In genomic region chr2:39646267-39646666, GRCh38 we compare ENCODE assay signal across 30 cellular contexts. TPM values are rescaled to one million over a fixed set of nuclear protein-coding genes. Genes with fewer than 3 reads are reported as not detected.
"Had no signal": no experiment of that assay in that cellular context is flagged by ENCODE, and none has a peak within 500 bp of the region (broad histone marks: within the 10 kb centered on the region; RNA-seq: fewer than 3 reads in every experiment).

No MANE protein-coding gene starts in this region.

- H3K4me1 Mint-ChIP-seq: activated B cell treated with CpG ODN at 0.5 μM for 24 hours had no signal

- H3K36me3 ChIP-seq: adrenal gland, SJSA1 had no signal

- H3K36me3 Mint-ChIP-seq: activated CD4-positive, alpha-beta memory T cell treated with anti-CD3 and anti-CD28 coated beads for 36 hours; activated naive CD4-positive, alpha-beta T cell treated with anti-CD3 and anti-CD28 coated beads, Interleukin-2, amount 50 U/mL, for 72 hours; brain had no signal

- DNase-seq: activated B cell treated with CpG ODN at 0.5 μM for 24 hours; activated CD4-positive, alpha-beta memory T cell treated with anti-CD3 and anti-CD28 coated beads for 36 hours; activated CD4-positive, alpha-beta T cell treated with anti-CD3 and anti-CD28 coated beads for 4 hours; activated CD4-positive, alpha-beta T cell treated with anti-CD3 and anti-CD28 coated beads, Interleukin-2, amount 50 U/mL, for 1 hour; activated CD4-positive, CD25-positive, alpha-beta regulatory T cell treated with anti-CD3 and anti-CD28 coated beads, Interleukin-2, amount 50 U/mL, for 72 hours; activated CD8-positive, alpha-beta memory T cell treated with anti-CD3 and anti-CD28 coated beads, Interleukin-2, amount 50 U/mL, for 4 hours; activated gamma-delta T cell treated with Interleukin-2 at 50 U/mL for 16 hours; activated naive CD4-positive, alpha-beta T cell treated with anti-CD3 and anti-CD28 coated beads for 36 hours; activated T-cell treated with anti-CD3 and anti-CD28 coated beads for 4 hours; activated T-cell treated with anti-CD3 and anti-CD28 coated beads, Interleukin-2, amount 50 U/mL, for 4 hours; adrenal gland; caudate nucleus; cerebellar nuclear complex; NCI-H1092 treated with DMSO at 0.1 percent for 48 hours; NCI-H1417; NCI-H146; NCI-H187 treated with DMSO at 0.1 percent for 48 hours; NCI-H2171 treated with DMSO at 0.1 percent for 48 hours; NCI-H2227 treated with DMSO at 0.1 percent for 48 hours; NCI-H446; NCI-H510A treated with DMSO at 0.1 percent for 48 hours; NCI-H526 treated with DMSO at 0.1 percent for 48 hours; Right ventricle myocardium superior; SK-N-SH had no signal

- H3K27me3 ChIP-seq: adrenal gland, SJSA1 had no signal

- H3K9me3 ChIP-seq: adrenal gland, SJSA1, SK-N-SH had no signal

- H3K27ac ChIP-seq: adrenal gland, SJSA1 had no signal

- H3K4me3 Mint-ChIP-seq: activated B cell treated with CpG ODN at 0.5 μM for 24 hours; activated CD4-positive, alpha-beta memory T cell treated with anti-CD3 and anti-CD28 coated beads for 36 hours; activated naive CD4-positive, alpha-beta T cell treated with anti-CD3 and anti-CD28 coated beads for 36 hours; activated T-cell treated with anti-CD3 and anti-CD28 coated beads, Interleukin-2, amount 50 U/mL, for 4 hours; activated T-helper 1 cell treated with anti-CD3 and anti-CD28 coated beads, Interleukin-12 subunit alpha, Interleukin-12 subunit beta, Interleukin-2, Interleukin-4 antibody, amounts not matched to agents 30 ng/mL and 10 ng/mL and 1 ng/mL, durations not matched to agents 14 hours and 24 hours and 36 hours; brain; T-helper 1 cell treated with Interleukin-12 subunit alpha and Interleukin-12 subunit beta and Interleukin-4 antibody, amounts not matched to agents 30 μg/mL and 1 μg/mL, for 36 hours; T-helper 2 cell treated with Interferon-gamma antibody and Interleukin-4, amounts not matched to agents 5 μg/mL and 100 μg/mL, for 36 hours had no signal

- ATAC-seq: activated naive CD4-positive, alpha-beta T cell treated with anti-CD3 and anti-CD28 coated beads, Interleukin-2, amount 50 U/mL, for 72 hours; activated T-cell treated with anti-CD3 and anti-CD28 coated beads, Interleukin-2, amount 50 U/mL, for 4 hours had no signal

- H3K27me3 Mint-ChIP-seq: activated CD4-positive, alpha-beta memory T cell treated with anti-CD3 and anti-CD28 coated beads for 36 hours; brain had no signal

- H3K4me3 ChIP-seq: adrenal gland, SJSA1 had no signal

- H3K27ac Mint-ChIP-seq: activated B cell treated with CpG ODN at 0.5 μM for 24 hours; activated CD4-positive, alpha-beta memory T cell treated with anti-CD3 and anti-CD28 coated beads for 36 hours; activated naive CD4-positive, alpha-beta T cell treated with anti-CD3 and anti-CD28 coated beads for 36 hours; activated naive CD4-positive, alpha-beta T cell treated with anti-CD3 and anti-CD28 coated beads, Interleukin-2, amount 50 U/mL, for 72 hours; activated T-helper 1 cell treated with anti-CD3 and anti-CD28 coated beads, Interleukin-12 subunit alpha, Interleukin-12 subunit beta, Interleukin-2, Interleukin-4 antibody, amounts not matched to agents 30 ng/mL and 10 ng/mL and 1 ng/mL, durations not matched to agents 14 hours and 24 hours and 36 hours; brain; T-helper 1 cell treated with Interleukin-12 subunit alpha and Interleukin-12 subunit beta and Interleukin-4 antibody, amounts not matched to agents 30 μg/mL and 1 μg/mL, for 36 hours; T-helper 2 cell treated with Interferon-gamma antibody and Interleukin-4, amounts not matched to agents 5 μg/mL and 100 μg/mL, for 36 hours had no signal

- H3K9me3 Mint-ChIP-seq: activated B cell treated with CpG ODN at 0.5 μM for 24 hours; activated CD4-positive, alpha-beta memory T cell treated with anti-CD3 and anti-CD28 coated beads for 36 hours; activated naive CD4-positive, alpha-beta T cell treated with anti-CD3 and anti-CD28 coated beads for 36 hours; activated naive CD4-positive, alpha-beta T cell treated with anti-CD3 and anti-CD28 coated beads, Interleukin-2, amount 50 U/mL, for 72 hours; activated T-cell treated with anti-CD3 and anti-CD28 coated beads, Interleukin-2, amount 50 U/mL, for 4 hours; activated T-helper 1 cell treated with anti-CD3 and anti-CD28 coated beads, Interleukin-12 subunit alpha, Interleukin-12 subunit beta, Interleukin-2, Interleukin-4 antibody, amounts not matched to agents 30 ng/mL and 10 ng/mL and 1 ng/mL, durations not matched to agents 14 hours and 24 hours and 36 hours; brain; T-helper 1 cell treated with Interleukin-12 subunit alpha and Interleukin-12 subunit beta and Interleukin-4 antibody, amounts not matched to agents 30 μg/mL and 1 μg/mL, for 36 hours; T-helper 2 cell treated with Interferon-gamma antibody and Interleukin-4, amounts not matched to agents 5 μg/mL and 100 μg/mL, for 36 hours had no signal

RNA-seq across cellular contexts. Expression of gene TMEM178A, which starts 19.4 kb away (rescaled TPM):
- total RNA-seq: activated B cell treated with CpG ODN at 0.5 μM for 24 hours; activated T-cell treated with anti-CD3 and anti-CD28 coated beads, Interleukin-2, amount 50 U/mL, for 4 hours; activated T-helper 1 cell treated with anti-CD3 and anti-CD28 coated beads, Interleukin-12 subunit alpha, Interleukin-12 subunit beta, Interleukin-2, Interleukin-4 antibody, amounts not matched to agents 30 ng/mL and 10 ng/mL and 1 ng/mL, durations not matched to agents 14 hours and 24 hours and 36 hours had no signal
